In the genomic region with DNA sequence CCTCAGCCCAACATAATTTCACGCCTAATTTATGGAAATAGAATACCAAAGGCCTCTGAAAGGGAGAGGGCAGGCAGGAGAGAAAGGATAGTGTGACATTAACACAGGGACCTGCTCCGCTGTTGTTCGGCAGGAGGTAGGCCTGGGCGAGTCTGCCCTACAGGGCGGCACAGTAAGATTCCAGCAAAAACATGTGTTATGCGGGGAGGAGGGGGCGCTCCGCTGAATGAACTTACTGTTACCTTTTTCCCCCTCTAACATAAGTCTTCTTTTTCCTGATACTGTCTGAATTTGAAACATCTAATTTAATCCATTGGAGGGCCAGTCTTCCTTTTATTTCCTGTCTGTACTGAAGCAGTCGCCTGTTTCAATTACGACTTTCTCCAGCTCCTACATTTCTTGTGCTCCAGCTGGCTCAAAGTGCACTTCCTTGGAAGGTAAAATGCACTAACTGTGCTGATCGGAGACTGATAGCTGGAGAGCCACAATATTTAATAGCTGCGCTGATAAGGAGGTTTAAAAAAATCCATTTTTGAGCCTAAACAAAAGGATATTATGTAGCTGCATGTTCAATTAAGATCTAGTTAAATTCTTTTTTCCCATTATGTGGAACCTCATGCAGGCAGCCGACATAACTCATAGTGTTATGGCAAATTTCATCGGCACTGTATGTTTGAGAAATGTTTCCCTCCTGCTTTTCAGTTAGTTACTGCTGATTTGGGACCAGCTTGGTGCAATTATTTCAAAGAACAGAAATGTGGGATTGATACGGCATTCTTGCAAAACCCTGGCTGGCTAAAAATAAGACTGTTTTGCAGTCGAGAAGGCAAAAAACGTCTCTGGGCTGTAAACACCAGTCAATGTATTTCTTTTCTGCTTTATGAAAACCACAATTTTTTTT, we compare ENCODE assay signal across 18 cellular contexts.
DNase-seq lines count a peak whose midpoint lies in the region; ATAC-seq and TF ChIP-seq lines count a peak whose summit lies in the region.
"Had no signal": no experiment of that assay in that cellular context is flagged by ENCODE, and none has a peak within 500 bp of the region (broad histone marks: within the 10 kb centered on the region; RNA-seq: fewer than 3 reads in every experiment).

No MANE protein-coding gene starts in this region.

- TF ChIP-seq CTCF in AG10803 (conservative IDR thresholded peaks at IDR 0.05; ENCODE audit: low read length): no peak
- TF ChIP-seq CTCF in hepatocyte (IDR thresholded peaks at IDR 0.05; ENCODE audit: poor library complexity): no peak
- no peak for TF ChIP-seq CTCF in osteoblast (IDR thresholded peaks at IDR 0.05; ENCODE audit: extremely low read depth, low read depth, low read length)
- TF ChIP-seq CTCF in mucosa of descending colon (IDR thresholded peaks at IDR 0.05): no peak
- TF ChIP-seq CTCF in vagina (IDR thresholded peaks at IDR 0.05): no peak

- H3K4me1 ChIP-seq in hepatocyte (ENCODE audit: insufficient read depth) (peaks cover 15% of the 10 kb centered on the region), osteoblast (ENCODE audit: insufficient read depth, low read length) (peaks cover 7% of the 10 kb centered on the region), mucosa of descending colon (ENCODE audit: low read depth) (no peaks in the 10 kb centered on the region), vagina (peaks cover 2% of the 10 kb centered on the region)

- H3K27me3 ChIP-seq in hepatocyte: no peaks in the 10 kb centered on the region
- H3K27me3 ChIP-seq in osteoblast (ENCODE audit: insufficient read depth, low read length): no peaks in the 10 kb centered on the region
- H3K27me3 ChIP-seq in vagina: no peaks in the 10 kb centered on the region
- H3K27me3 ChIP-seq: tibial nerve had no signal

- no peaks in the 10 kb centered on the region for H3K9me2 ChIP-seq in hepatocyte (replicated peaks; ENCODE audit: insufficient read depth)

- peak overlapping the region; percentile 6 for H3K4me2 ChIP-seq in hepatocyte
- H3K4me2 ChIP-seq in osteoblast (ENCODE audit: insufficient read depth, low read length): peak overlapping the region; percentile 52

- intact Hi-C loops in mucosa of descending colon (cut with DNase I, micrococcal nuclease): no loop called here
- intact Hi-C loops in vagina (cut with DNase I): no loop called here

- no peaks in the 10 kb centered on the region for H3K79me2 ChIP-seq in hepatocyte
- H3K79me2 ChIP-seq in osteoblast (ENCODE audit: insufficient read depth, low read length): no peaks in the 10 kb centered on the region

- H3K27ac ChIP-seq in hepatocyte (no peak overlapping the region), osteoblast (ENCODE audit: low read depth, low read length) (no peak overlapping the region), vagina (no peak overlapping the region)

- H3K4me3 ChIP-seq in AG10803 (ENCODE audit: low read length) (no peak overlapping the region), hepatocyte (no peak overlapping the region), osteoblast (ENCODE audit: insufficient read depth, low read length) (no peak overlapping the region), mucosa of descending colon (no peak overlapping the region), vagina (no peak overlapping the region)
- H3K4me3 ChIP-seq: tibial nerve had no signal

- TF ChIP-seq POLR2A in vagina (IDR thresholded peaks at IDR 0.05): no peak

- no peaks in the 10 kb centered on the region for H3K36me3 ChIP-seq in hepatocyte (replicated peaks; ENCODE audit: insufficient read depth, low read depth)
- H3K36me3 ChIP-seq in osteoblast (ENCODE audit: insufficient read depth, low read length): no peaks in the 10 kb centered on the region
- H3K36me3 ChIP-seq in mucosa of descending colon (ENCODE audit: low read depth): no peaks in the 10 kb centered on the region
- H3K36me3 ChIP-seq in vagina: no peaks in the 10 kb centered on the region
- H3K36me3 ChIP-seq: tibial nerve had no signal

- ATAC-seq in SK-N-SH treated with all-trans-retinoic acid at 6 μM for 48 hours (peak; percentile 90), mucosa of descending colon (no peak)
- ATAC-seq: stimulated activated memory B cell treated with anti-CD40 and anti-IgM and Interleukin-4, amounts not matched to agents 10 μg/mL and 1 μg/mL and 100 μg/mL, for 72 hours; T-cell had no signal

- DNase-seq in AG10803 (ENCODE audit: low read depth) (peak; percentile 36), hepatocyte (ENCODE audit: low spot score) (no peak), osteoblast (ENCODE audit: insufficient read length, low spot score, missing footprints) (no peak), mucosa of descending colon (no peak), vagina (ENCODE audit: extremely low spot score in 2 of 2) (no peak), NCI-H1105 (lab: John Stamatoyannopoulos, UW) (no peak)
- DNase-seq in activated CD4-positive, alpha-beta T cell treated with anti-CD3 and anti-CD28 coated beads for 4 hours: no peak
- DNase-seq: activated CD4-positive, alpha-beta T cell treated with anti-CD3 and anti-CD28 coated beads, Interleukin-2, amount 50 U/mL, for 4 hours; activated naive CD4-positive, alpha-beta T cell; CD8-positive, alpha-beta memory T cell; cortex of kidney; DMS79 treated with DMSO at 0.1 percent for 48 hours; NCI-H146; NCI-H2227 treated with DMSO at 0.1 percent for 48 hours; T-cell had no signal

- H4K20me1 ChIP-seq in hepatocyte (ENCODE audit: insufficient read depth, poor library complexity, severe bottlenecking): no peaks in the 10 kb centered on the region
- no peaks in the 10 kb centered on the region for H4K20me1 ChIP-seq in osteoblast (ENCODE audit: insufficient read depth, low read length)

- H3K9me3 ChIP-seq in hepatocyte (ENCODE audit: low read depth) (no peaks in the 10 kb centered on the region), osteoblast (ENCODE audit: low read depth, low read length) (no peaks in the 10 kb centered on the region), mucosa of descending colon (no peaks in the 10 kb centered on the region), vagina (no peaks in the 10 kb centered on the region)
- H3K9me3 ChIP-seq: tibial nerve had no signal

- no peak overlapping the region for H2AFZ ChIP-seq in hepatocyte
- no peak overlapping the region for H2AFZ ChIP-seq in osteoblast (ENCODE audit: low read length)

- WGBS in hepatocyte (ENCODE audit: low lambda C conversion rate, missing lambda C conversion rate): 72% methylated on average over 17 of the region's 17 CpGs

TF ChIP-seq in SK-N-SH treated with all-trans-retinoic acid at 6 μM for 48 hours, 23 proteins besides CTCF, POLR2A, EP300 and RAD21 (continues in another document):
- TF ChIP-seq ZNF8 (CRISPR knock-in tag; IDR thresholded peaks at IDR 0.05) (peak; percentile 54; the same call in 1 of the 2 replicates), PPARA (CRISPR knock-in tag; IDR thresholded peaks at IDR 0.05; ENCODE audit: borderline replicate concordance) (0 out of 2 replicates have a peak, but pooled peaks have one; percentile 51), TCF4 (CRISPR knock-in tag; IDR thresholded peaks at IDR 0.05; ENCODE audit: borderline replicate concordance) (peak; percentile 97), ZNF70 (CRISPR knock-in tag; IDR thresholded peaks at IDR 0.05) (0 out of 2 replicates have a peak, but pooled peaks have one; percentile 6), ISL1 (CRISPR knock-in tag; IDR thresholded peaks at IDR 0.05) (peak; percentile 100), ZNF565 (CRISPR knock-in tag; conservative IDR thresholded peaks at IDR 0.05; ENCODE audit: low read depth) (no peak), ZFP30 (CRISPR knock-in tag; IDR thresholded peaks at IDR 0.05) (no peak), CSDC2 (CRISPR knock-in tag; IDR thresholded peaks at IDR 0.05) (no peak)
- TF ChIP-seq, protein P1, sequence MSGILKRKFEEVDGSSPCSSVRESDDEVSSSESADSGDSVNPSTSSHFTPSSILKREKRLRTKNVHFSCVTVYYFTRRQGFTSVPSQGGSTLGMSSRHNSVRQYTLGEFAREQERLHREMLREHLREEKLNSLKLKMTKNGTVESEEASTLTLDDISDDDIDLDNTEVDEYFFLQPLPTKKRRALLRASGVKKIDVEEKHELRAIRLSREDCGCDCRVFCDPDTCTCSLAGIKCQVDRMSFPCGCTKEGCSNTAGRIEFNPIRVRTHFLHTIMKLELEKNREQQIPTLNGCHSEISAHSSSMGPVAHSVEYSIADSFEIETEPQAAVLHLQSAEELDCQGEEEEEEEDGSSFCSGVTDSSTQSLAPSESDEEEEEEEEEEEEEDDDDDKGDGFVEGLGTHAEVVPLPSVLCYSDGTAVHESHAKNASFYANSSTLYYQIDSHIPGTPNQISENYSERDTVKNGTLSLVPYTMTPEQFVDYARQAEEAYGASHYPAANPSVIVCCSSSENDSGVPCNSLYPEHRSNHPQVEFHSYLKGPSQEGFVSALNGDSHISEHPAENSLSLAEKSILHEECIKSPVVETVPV (CRISPR knock-in tag; IDR thresholded peaks at IDR 0.05): peak; percentile 95
- TF ChIP-seq, protein P2, sequence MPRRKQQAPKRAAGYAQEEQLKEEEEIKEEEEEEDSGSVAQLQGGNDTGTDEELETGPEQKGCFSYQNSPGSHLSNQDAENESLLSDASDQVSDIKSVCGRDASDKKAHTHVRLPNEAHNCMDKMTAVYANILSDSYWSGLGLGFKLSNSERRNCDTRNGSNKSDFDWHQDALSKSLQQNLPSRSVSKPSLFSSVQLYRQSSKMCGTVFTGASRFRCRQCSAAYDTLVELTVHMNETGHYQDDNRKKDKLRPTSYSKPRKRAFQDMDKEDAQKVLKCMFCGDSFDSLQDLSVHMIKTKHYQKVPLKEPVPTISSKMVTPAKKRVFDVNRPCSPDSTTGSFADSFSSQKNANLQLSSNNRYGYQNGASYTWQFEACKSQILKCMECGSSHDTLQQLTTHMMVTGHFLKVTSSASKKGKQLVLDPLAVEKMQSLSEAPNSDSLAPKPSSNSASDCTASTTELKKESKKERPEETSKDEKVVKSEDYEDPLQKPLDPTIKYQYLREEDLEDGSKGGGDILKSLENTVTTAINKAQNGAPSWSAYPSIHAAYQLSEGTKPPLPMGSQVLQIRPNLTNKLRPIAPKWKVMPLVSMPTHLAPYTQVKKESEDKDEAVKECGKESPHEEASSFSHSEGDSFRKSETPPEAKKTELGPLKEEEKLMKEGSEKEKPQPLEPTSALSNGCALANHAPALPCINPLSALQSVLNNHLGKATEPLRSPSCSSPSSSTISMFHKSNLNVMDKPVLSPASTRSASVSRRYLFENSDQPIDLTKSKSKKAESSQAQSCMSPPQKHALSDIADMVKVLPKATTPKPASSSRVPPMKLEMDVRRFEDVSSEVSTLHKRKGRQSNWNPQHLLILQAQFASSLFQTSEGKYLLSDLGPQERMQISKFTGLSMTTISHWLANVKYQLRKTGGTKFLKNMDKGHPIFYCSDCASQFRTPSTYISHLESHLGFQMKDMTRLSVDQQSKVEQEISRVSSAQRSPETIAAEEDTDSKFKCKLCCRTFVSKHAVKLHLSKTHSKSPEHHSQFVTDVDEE (CRISPR knock-in tag; IDR thresholded peaks at IDR 0.05): peak; percentile 97
